ENCODE assay signal across 37 cellular contexts in genomic region chrX:55702611-55703010, GRCh38.
"Had no signal": no experiment of that assay in that cellular context is flagged by ENCODE, and none has a peak within 500 bp of the region (broad histone marks: within the 10 kb centered on the region; RNA-seq: fewer than 3 reads in every experiment).

No MANE protein-coding gene starts in this region.

- H3K36me3 ChIP-seq: brain microvascular endothelial cell, Peyer's patch, SJSA1, WERI-Rb-1 had no signal

- H3K27me3 ChIP-seq: brain microvascular endothelial cell, Peyer's patch, SJSA1 had no signal

- H3K4me3 ChIP-seq: Peyer's patch, SJSA1 had no signal

- H3K9me3 ChIP-seq: SJSA1 had no signal

- H3K27ac ChIP-seq: brain microvascular endothelial cell, Peyer's patch, SJSA1, WERI-Rb-1 had no signal

- ATAC-seq: activated CD8-positive, alpha-beta memory T cell treated with anti-CD3 and anti-CD28 coated beads, Interleukin-2, amount 10 ng/mL, durations not matched to agents 7 days and 5 days; activated T-cell treated with anti-CD3 and anti-CD28 coated beads, Interleukin-2, amount 50 U/mL, for 72 hours; activated T-helper 17 cell treated with anti-CD3 and anti-CD28 coated beads, Interleukin-2, amount 50 U/mL, for 72 hours; PC-3; SK-N-SH treated with all-trans-retinoic acid at 6 μM for 48 hours had no signal

- H3K4me1 ChIP-seq: Peyer's patch, SJSA1 had no signal

- DNase-seq: activated CD4-positive, alpha-beta memory T cell treated with anti-CD3 and anti-CD28 coated beads, Interleukin-2, amount 10 ng/mL, durations not matched to agents 7 days and 5 days; activated CD4-positive, alpha-beta T cell treated with anti-CD3 and anti-CD28 coated beads for 1 hour; activated CD4-positive, alpha-beta T cell treated with anti-CD3 and anti-CD28 coated beads for 48 hours; activated CD4-positive, CD25-positive, alpha-beta regulatory T cell; activated CD8-positive, alpha-beta memory T cell treated with anti-CD3 and anti-CD28 coated beads for 24 hours; activated CD8-positive, alpha-beta memory T cell treated with anti-CD3 and anti-CD28 coated beads, Interleukin-2, amount 10 ng/mL, durations not matched to agents 7 days and 5 days; activated CD8-positive, alpha-beta memory T cell treated with anti-CD3 and anti-CD28 coated beads, Interleukin-2, amount 50 U/mL, for 48 hours; activated effector memory CD4-positive, alpha-beta T cell treated with anti-CD3 and anti-CD28 coated beads, Interleukin-2, amount 50 U/mL, for 16 hours; activated naive CD4-positive, alpha-beta T cell; activated naive CD4-positive, alpha-beta T cell treated with anti-CD3 and anti-CD28 coated beads, Interleukin-2, amount 50 U/mL, for 16 hours; activated naive CD8-positive, alpha-beta T cell treated with anti-CD3 and anti-CD28 coated beads for 36 hours; activated T-cell treated with anti-CD3 and anti-CD28 coated beads, Interleukin-2, amount 50 U/mL, for 1 hour; activated T-cell treated with anti-CD3 and anti-CD28 coated beads, Interleukin-2, amount 50 U/mL, for 72 hours; amniotic stem cell; aorta; brain microvascular endothelial cell; central memory CD4-positive, alpha-beta T cell; NCI-H1092 treated with DMSO at 0.1 percent for 48 hours; NCI-H1417; NCI-H146; NCI-H187; NCI-H2029 treated with DMSO at 0.1 percent for 48 hours; NCI-H2107; NCI-H226; NCI-H524 treated with DMSO at 0.1 percent for 48 hours; NK-92 treated with Interleukin-12 subunit alpha and Interleukin-12 subunit beta, amount 100 ng/mL, for 24 hours; PC-3; Peyer's patch; RPMI8226; SHP77 treated with DMSO at 0.1 percent for 48 hours; T-helper 1 cell; T-helper 2 cell; T-helper 9 cell; WERI-Rb-1 had no signal
